25 cellular contexts compared by ENCODE assay signal in genomic region chr10:130519791-130520190, GRCh38.
"Had no signal": no experiment of that assay in that cellular context is flagged by ENCODE, and none has a peak within 500 bp of the region (broad histone marks: within the 10 kb centered on the region; RNA-seq: fewer than 3 reads in every experiment).

No MANE protein-coding gene starts in this region.

- H3K9ac ChIP-seq: neural progenitor cell, parathyroid adenoma had no signal

- H3K27me3 ChIP-seq: neural progenitor cell, ovary, right lobe of liver, sigmoid colon, thyroid gland, tibial nerve, upper lobe of left lung, vagina had no signal

- FAIRE-seq: small intestine, urothelium cell line had no signal

- H3K9me3 ChIP-seq: ovary, psoas muscle, right lobe of liver, sigmoid colon, thoracic aorta, thyroid gland, upper lobe of left lung, vagina had no signal

- H3K4me3 ChIP-seq: neural progenitor cell, ovary, psoas muscle, right lobe of liver, sigmoid colon, thoracic aorta, thyroid gland, tibial nerve, upper lobe of left lung, vagina had no signal

- H3K4me1 ChIP-seq: neural progenitor cell, parathyroid adenoma, psoas muscle, right lobe of liver, sigmoid colon, thyroid gland, tibial nerve, upper lobe of left lung, vagina had no signal

- H3K36me3 ChIP-seq: neural progenitor cell, ovary, right lobe of liver, sigmoid colon, thoracic aorta, thyroid gland, tibial nerve, upper lobe of left lung, vagina had no signal

- H3K27ac ChIP-seq: neural progenitor cell, ovary, parathyroid adenoma, psoas muscle, right lobe of liver, sigmoid colon, thoracic aorta, thyroid gland, tibial nerve, upper lobe of left lung, vagina had no signal

- H3K79me2 ChIP-seq: parathyroid adenoma had no signal

- H3K4me2 ChIP-seq: neural progenitor cell had no signal

- DNase-seq: natural killer cell; occipital lobe; ovary; posterior cingulate gyrus; psoas muscle; right cardiac atrium; right lobe of liver; sigmoid colon; stimulated activated CD4-positive, alpha-beta T cell treated with anti-CD3 and anti-CD28 coated beads, Interleukin-1b, Interleukin-23, amount 100 ng/mL, for 48 hours; stimulated activated CD4-positive, alpha-beta T cell treated with anti-CD3 and anti-CD28 coated beads, Interleukin-4, amount 100 ng/mL, for 1 hour; stimulated activated CD4-positive, alpha-beta T cell treated with anti-CD3 and anti-CD28 coated beads, Interleukin-4, amount 100 ng/mL, for 4 hours; stimulated activated CD8-positive, alpha-beta memory T cell treated with anti-CD3 and anti-CD28 coated beads, Interleukin-4, amount 100 ng/mL, for 48 hours; stimulated activated naive CD4-positive, alpha-beta T cell; stimulated activated naive CD8-positive, alpha-beta T cell treated with anti-CD3 and anti-CD28 coated beads, Interleukin-15, amount 100 ng/mL, for 72 hours; stimulated activated naive CD8-positive, alpha-beta T cell treated with anti-CD3 and anti-CD28 coated beads, Interleukin-15, Interleukin-2, amounts not matched to agents 100 U/mL and 50 U/mL, for 24 hours; thyroid gland; trophoblast cell; upper lobe of left lung had no signal

- H2AFZ ChIP-seq: neural progenitor cell, parathyroid adenoma had no signal
